ENCODE assay signal across 25 cellular contexts in the genomic region with DNA sequence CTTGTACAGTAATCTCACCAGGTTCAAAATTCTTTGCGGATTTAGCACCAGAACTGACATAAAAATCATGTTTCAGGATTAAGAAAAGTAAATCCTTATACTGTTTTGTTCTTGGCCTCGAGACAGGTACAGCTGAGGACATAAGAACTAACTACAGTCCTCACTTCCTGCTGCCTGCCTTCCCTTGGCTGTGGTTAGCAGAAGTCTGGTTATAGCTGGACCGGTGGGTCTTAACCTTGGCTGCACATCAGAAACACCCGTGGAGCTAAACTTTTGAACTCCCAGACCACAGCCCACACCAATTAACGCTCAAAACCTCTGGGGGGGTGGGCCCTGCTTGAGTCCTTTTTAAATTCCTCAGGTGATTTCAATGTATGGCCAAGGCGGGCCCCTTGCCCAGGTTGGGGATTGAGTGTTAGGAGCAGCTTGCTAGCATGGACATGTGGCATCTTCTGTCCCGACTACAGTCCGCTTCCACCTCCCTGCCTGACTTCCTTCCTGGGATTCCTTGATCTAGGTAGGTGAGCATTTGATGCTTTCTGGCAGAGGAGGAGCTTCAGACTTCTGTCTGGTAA.
DNase-seq lines count a peak whose midpoint lies in the region; ATAC-seq, FAIRE-seq and TF ChIP-seq lines count a peak whose summit lies in the region.
"Had no signal": no experiment of that assay in that cellular context is flagged by ENCODE, and none has a peak within 500 bp of the region (broad histone marks: within the 10 kb centered on the region; RNA-seq: fewer than 3 reads in every experiment).

No MANE protein-coding gene starts in this region.

- peaks cover 50% of the 10 kb centered on the region for H3K4me1 ChIP-seq in Loucy (ENCODE audit: insufficient read depth, low read length, poor library complexity, severe bottlenecking)
- no peaks in the 10 kb centered on the region for H3K4me1 ChIP-seq in Karpas-422 (ENCODE audit: low read length)

- H3K9ac ChIP-seq in Loucy (ENCODE audit: low read depth, low read length, poor library complexity, severe bottlenecking): peak overlapping the region; percentile 16
- H3K9ac ChIP-seq in Karpas-422 (ENCODE audit: low read length): no peak overlapping the region

- no peaks in the 10 kb centered on the region for H3K36me3 ChIP-seq in Loucy (ENCODE audit: insufficient read depth, low read length)
- H3K36me3 ChIP-seq in Karpas-422 (ENCODE audit: insufficient read depth, low read length): no peaks in the 10 kb centered on the region

- H3K27me3 Mint-ChIP-seq in effector memory CD8-positive, alpha-beta T cell: no peaks in the 10 kb centered on the region
- no peaks in the 10 kb centered on the region for H3K27me3 Mint-ChIP-seq in osteocyte (ENCODE audit: unreplicated experiment)
- H3K27me3 Mint-ChIP-seq: activated naive CD8-positive, alpha-beta T cell treated with anti-CD3 and anti-CD28 coated beads for 36 hours; CD4-positive, alpha-beta memory T cell; stimulated activated naive B cell treated with anti-CD40 and anti-IgM and Interleukin-4, amounts not matched to agents 10 μg/mL and 1 μg/mL and 100 μg/mL, for 72 hours; T-cell had no signal

- H3K36me3 Mint-ChIP-seq in effector memory CD8-positive, alpha-beta T cell (ENCODE audit: insufficient read depth): peaks cover 4% of the 10 kb centered on the region
- H3K36me3 Mint-ChIP-seq in osteocyte (ENCODE audit: unreplicated experiment): no peaks in the 10 kb centered on the region

- no peaks in the 10 kb centered on the region for H3F3A ChIP-seq in Loucy (ENCODE audit: low read depth)

- no peaks in the 10 kb centered on the region for H3K9me3 Mint-ChIP-seq in effector memory CD8-positive, alpha-beta T cell
- peaks cover 3% of the 10 kb centered on the region for H3K9me3 Mint-ChIP-seq in osteocyte (ENCODE audit: unreplicated experiment)
- H3K9me3 Mint-ChIP-seq: activated naive CD8-positive, alpha-beta T cell treated with anti-CD3 and anti-CD28 coated beads for 36 hours; nephron progenitor cell; stimulated activated naive B cell treated with anti-CD40 and anti-IgM and Interleukin-4, amounts not matched to agents 10 μg/mL and 1 μg/mL and 100 μg/mL, for 72 hours; T-cell had no signal

- H3K27ac ChIP-seq in Karpas-422 (ENCODE audit: low read length): no peak overlapping the region

- no peak for TF ChIP-seq POLR2A in GM12891 (IDR thresholded peaks at IDR 0.05; ENCODE audit: low read depth, low read length)

- H3K79me2 ChIP-seq in Loucy (ENCODE audit: insufficient read depth, low read length): 0 out of 2 replicates have a peak, but pooled peaks cover 2% of the 10 kb centered on the region
- H3K79me2 ChIP-seq in Karpas-422 (ENCODE audit: low read length): no peaks in the 10 kb centered on the region

- TF ChIP-seq CTCF in Loucy (conservative IDR thresholded peaks at IDR 0.05; ENCODE audit: low read length): no peak
- no peak for TF ChIP-seq CTCF in osteocyte (IDR thresholded peaks at IDR 0.05)

- peaks cover 15 to 33% of the 10 kb centered on the region in 2 donors for H3K4me1 Mint-ChIP-seq in effector memory CD8-positive, alpha-beta T cell (ENCODE audit: low read depth in 2 of 2)
- H3K4me1 Mint-ChIP-seq in osteocyte (ENCODE audit: unreplicated experiment): peaks cover 29% of the 10 kb centered on the region

- H3K4me2 ChIP-seq in Loucy (ENCODE audit: low read depth, low read length, poor library complexity, severe bottlenecking) (peak overlapping the region; percentile 71), Karpas-422 (ENCODE audit: low read depth, low read length, poor library complexity, severe bottlenecking) (no peak overlapping the region)

- H3K4me3 Mint-ChIP-seq in effector memory CD8-positive, alpha-beta T cell: no peak overlapping the region
- H3K4me3 Mint-ChIP-seq in osteocyte (ENCODE audit: unreplicated experiment): no peak overlapping the region
- H3K4me3 Mint-ChIP-seq: activated naive CD8-positive, alpha-beta T cell treated with anti-CD3 and anti-CD28 coated beads for 36 hours; CD4-positive, alpha-beta memory T cell; nephron progenitor cell; stimulated activated naive B cell treated with anti-CD40 and anti-IgM and Interleukin-4, amounts not matched to agents 10 μg/mL and 1 μg/mL and 100 μg/mL, for 72 hours; T-cell had no signal

- no peak overlapping the region for H2AFZ ChIP-seq in Loucy (ENCODE audit: low read length)
- H2AFZ ChIP-seq in Karpas-422 (ENCODE audit: low read length): no peak overlapping the region

- FAIRE-seq in GM12891 (lab: Jason Lieb, UNC): no peak
- FAIRE-seq: bronchial epithelial cell, endometrium, K562, TTC549 had no signal

- peak; percentile 24 for ATAC-seq in effector memory CD8-positive, alpha-beta T cell (replicated peaks)
- no peak for ATAC-seq in GM18868 (IDR thresholded peaks at IDR 0.05; ENCODE audit: unreplicated experiment)
- ATAC-seq: K562; left colon; stimulated activated naive B cell treated with anti-CD40 and anti-IgM and Interleukin-4, amounts not matched to agents 10 μg/mL and 1 μg/mL and 100 μg/mL, for 72 hours; T-cell had no signal

- H3K27me3 ChIP-seq in Loucy (ENCODE audit: insufficient read depth, low read length, poor library complexity, severe bottlenecking) (no peaks in the 10 kb centered on the region), Karpas-422 (ENCODE audit: low read length) (no peaks in the 10 kb centered on the region)

- DNase-seq in GM12891 (ENCODE audit: insufficient read length, low spot score): no peak
- no peak for DNase-seq in effector memory CD8-positive, alpha-beta T cell
- DNase-seq in osteocyte (ENCODE audit: extremely low spot score, unreplicated experiment): peak; percentile 72
- DNase-seq in ureter (ENCODE audit: low spot score): no peak
- DNase-seq in Karpas-422: no peak
- DNase-seq: activated naive CD8-positive, alpha-beta T cell treated with anti-CD3 and anti-CD28 coated beads for 36 hours; CD4-positive, alpha-beta memory T cell; DMS53; GF-D8; left colon; NCI-H1048; NCI-H1930; NCI-H226; NCI-H82; nephron progenitor cell; OCI-M1; Right ventricle myocardium superior; stimulated activated naive B cell treated with anti-CD40 and anti-IgM and Interleukin-4, amounts not matched to agents 10 μg/mL and 1 μg/mL and 100 μg/mL, for 72 hours; T-cell had no signal

- peak overlapping the region; percentile 50 for H3K27ac Mint-ChIP-seq in effector memory CD8-positive, alpha-beta T cell
- H3K27ac Mint-ChIP-seq in osteocyte (ENCODE audit: unreplicated experiment): no peak overlapping the region
- H3K27ac Mint-ChIP-seq: activated naive CD8-positive, alpha-beta T cell treated with anti-CD3 and anti-CD28 coated beads for 36 hours; nephron progenitor cell; stimulated activated naive B cell treated with anti-CD40 and anti-IgM and Interleukin-4, amounts not matched to agents 10 μg/mL and 1 μg/mL and 100 μg/mL, for 72 hours; T-cell had no signal

- no peaks in the 10 kb centered on the region for H4K20me1 ChIP-seq in Loucy (ENCODE audit: insufficient read depth, low read length, poor library complexity, severe bottlenecking)
- 0 out of 2 replicates have a peak, but pooled peaks cover 1% of the 10 kb centered on the region for H4K20me1 ChIP-seq in Karpas-422 (ENCODE audit: insufficient read depth, low read depth, low read length)

- H3K9me3 ChIP-seq in Loucy (ENCODE audit: insufficient read depth, low read depth, low read length): no peaks in the 10 kb centered on the region
- no peaks in the 10 kb centered on the region for H3K9me3 ChIP-seq in Karpas-422 (ENCODE audit: low read length)

- H3K9me2 ChIP-seq in Loucy (replicated peaks; ENCODE audit: low read depth, low read length) (no peaks in the 10 kb centered on the region), Karpas-422 (replicated peaks; ENCODE audit: insufficient read depth, low read length) (no peaks in the 10 kb centered on the region)

- H3K4me3 ChIP-seq in Loucy (ENCODE audit: low read length, poor library complexity, severe bottlenecking): peak overlapping the region; percentile 44
- H3K4me3 ChIP-seq in Karpas-422 (ENCODE audit: low read length): no peak overlapping the region
- H3K4me3 ChIP-seq: K562 had no signal

TF ChIP-seq in GM12891, 5 proteins besides CTCF, POLR2A, EP300 and RAD21:
- TF ChIP-seq SPI1 (IDR thresholded peaks at IDR 0.05; ENCODE audit: low read depth, low read length): 0 out of 2 replicates have a peak, but pooled peaks have one; percentile 8
- TF ChIP-seq PAX5 (IDR thresholded peaks at IDR 0.05; ENCODE audit: insufficient read depth, low read length, severe bottlenecking): no peak
- no peak for TF ChIP-seq TAF1 (IDR thresholded peaks at IDR 0.05; ENCODE audit: low read depth, low read length)
